In genomic region chr18:832085-832681, GRCh38 we compare ENCODE assay signal across 1 cellular context.
TF ChIP-seq lines count a peak whose summit lies in the region.

No MANE protein-coding gene starts in this region.

TF ChIP-seq in HepG2, 621 proteins besides CTCF, POLR2A, EP300 and RAD21 (continued from another document and continues in another):
- TF ChIP-seq ATF2 (CRISPR knock-in tag; IDR thresholded peaks at IDR 0.05) (peak; percentile 31; the same call in 1 of the 2 replicates), TCF12 (IDR thresholded peaks at IDR 0.05) (no peak), TCF12 (CRISPR knock-in tag; IDR thresholded peaks at IDR 0.05) (no peak), ZNF788 (CRISPR knock-in tag; IDR thresholded peaks at IDR 0.05; ENCODE audit: borderline replicate concordance) (peak; percentile 73; the same call in 1 of the 2 replicates), HMG20B (CRISPR knock-in tag; conservative IDR thresholded peaks at IDR 0.05) (no peak; the same call in 1 of the 2 replicates), ZNF180 (CRISPR knock-in tag; IDR thresholded peaks at IDR 0.05; ENCODE audit: borderline replicate concordance, low read depth) (no peak), ZNF878 (CRISPR knock-in tag; IDR thresholded peaks at IDR 0.05) (no peak), ZNF564 (CRISPR knock-in tag; IDR thresholded peaks at IDR 0.05) (0 out of 2 replicates have a peak, but pooled peaks have one; percentile 59), ZNF569 (CRISPR knock-in tag; IDR thresholded peaks at IDR 0.05; ENCODE audit: borderline replicate concordance) (no peak), HMGXB4 (CRISPR knock-in tag; IDR thresholded peaks at IDR 0.05; ENCODE audit: borderline replicate concordance in 1 of 2, low read depth in 1 of 2) (peak; percentile 79 to 80), NFKBIZ (CRISPR knock-in tag; IDR thresholded peaks at IDR 0.05) (no peak), ZNF776 (CRISPR knock-in tag; IDR thresholded peaks at IDR 0.05) (no peak), HNF1B (CRISPR knock-in tag; IDR thresholded peaks at IDR 0.05) (no peak; the same call in 1 of the 2 replicates), SNAI1 (CRISPR knock-in tag; IDR thresholded peaks at IDR 0.05; ENCODE audit: borderline replicate concordance) (no peak), ZNF496 (CRISPR knock-in tag; IDR thresholded peaks at IDR 0.05; ENCODE audit: insufficient replicate concordance) (no peak), ATRX (CRISPR knock-in tag; IDR thresholded peaks at IDR 0.05; ENCODE audit: borderline replicate concordance) (no peak), RCOR2 (CRISPR knock-in tag; IDR thresholded peaks at IDR 0.05) (0 out of 2 replicates have a peak, but pooled peaks have one; percentile 23), ZBTB38 (CRISPR knock-in tag; IDR thresholded peaks at IDR 0.05) (peak; percentile 44; the same call in 1 of the 2 replicates), TRIM22 (IDR thresholded peaks at IDR 0.05) (no peak), ZBTB8A (CRISPR knock-in tag; IDR thresholded peaks at IDR 0.05; ENCODE audit: borderline replicate concordance, low read depth) (no peak), REXO4 (CRISPR knock-in tag; IDR thresholded peaks at IDR 0.05; ENCODE audit: borderline replicate concordance) (no peak), ZNF800 (CRISPR knock-in tag; IDR thresholded peaks at IDR 0.05) (no peak), RBM39 (IDR thresholded peaks at IDR 0.05; ENCODE audit: low read depth, low read length, poor library complexity, severe bottlenecking) (no peak), YEATS2 (CRISPR knock-in tag; IDR thresholded peaks at IDR 0.05; ENCODE audit: borderline replicate concordance) (peak; percentile 58; the same call in 1 of the 2 replicates), RBAK (CRISPR knock-in tag; IDR thresholded peaks at IDR 0.05) (no peak), ZNF224 (CRISPR knock-in tag; IDR thresholded peaks at IDR 0.05) (0 out of 2 replicates have a peak, but pooled peaks have one; percentile 33), TBX2 (CRISPR knock-in tag; IDR thresholded peaks at IDR 0.05; ENCODE audit: borderline replicate concordance) (peak; percentile 73; the same call in 1 of the 2 replicates), ZNF790 (CRISPR knock-in tag; IDR thresholded peaks at IDR 0.05; ENCODE audit: borderline replicate concordance) (no peak), ZFP82 (CRISPR knock-in tag; IDR thresholded peaks at IDR 0.05; ENCODE audit: borderline replicate concordance) (no peak), MTA1 (CRISPR knock-in tag; IDR thresholded peaks at IDR 0.05; ENCODE audit: borderline replicate concordance) (peak; percentile 55; the same call in 1 of the 2 replicates), DMAP1 (CRISPR knock-in tag; IDR thresholded peaks at IDR 0.05) (peak; percentile 53; the same call in 1 of the 2 replicates), ZNF850 (CRISPR knock-in tag; conservative IDR thresholded peaks at IDR 0.05) (no peak), EEA1 (CRISPR knock-in tag; IDR thresholded peaks at IDR 0.05; ENCODE audit: borderline replicate concordance) (no peak), YY1 (IDR thresholded peaks at IDR 0.05; ENCODE audit: insufficient read depth, insufficient replicate concordance, low read depth, low read length) (peak; percentile 25), ZNF580 (CRISPR knock-in tag; IDR thresholded peaks at IDR 0.05; ENCODE audit: borderline replicate concordance, low read depth) (peak; percentile 64; the same call in 1 of the 2 replicates), JUN (CRISPR knock-in tag; IDR thresholded peaks at IDR 0.05) (no peak), KDM4B (CRISPR knock-in tag; IDR thresholded peaks at IDR 0.05) (peak; percentile 73; the same call in 1 of the 2 replicates), ZSCAN22 (CRISPR knock-in tag; IDR thresholded peaks at IDR 0.05) (no peak), DZIP1 (CRISPR knock-in tag; IDR thresholded peaks at IDR 0.05) (no peak), REPIN1 (CRISPR knock-in tag; IDR thresholded peaks at IDR 0.05; ENCODE audit: borderline replicate concordance, low read depth) (no peak; the same call in 1 of the 2 replicates), E2F1 (CRISPR knock-in tag; IDR thresholded peaks at IDR 0.05) (no peak), ZNF501 (CRISPR knock-in tag; IDR thresholded peaks at IDR 0.05) (no peak), PBX3 (CRISPR knock-in tag; IDR thresholded peaks at IDR 0.05; ENCODE audit: borderline replicate concordance) (no peak), SNAPC5 (CRISPR knock-in tag; IDR thresholded peaks at IDR 0.05; ENCODE audit: borderline replicate concordance) (no peak), ZNF12 (CRISPR knock-in tag; IDR thresholded peaks at IDR 0.05) (no peak), NBN (conservative IDR thresholded peaks at IDR 0.05) (no peak), BCL3 (CRISPR knock-in tag; IDR thresholded peaks at IDR 0.05) (no peak), ZNF235 (CRISPR knock-in tag; IDR thresholded peaks at IDR 0.05; ENCODE audit: borderline replicate concordance) (no peak), KAT8 (CRISPR knock-in tag; IDR thresholded peaks at IDR 0.05) (peak; percentile 47; the same call in 1 of the 2 replicates), KDM5A (IDR thresholded peaks at IDR 0.05; ENCODE audit: borderline replicate concordance, low read length) (no peak), KLF13 (CRISPR knock-in tag; IDR thresholded peaks at IDR 0.05) (no peak), ELF3 (CRISPR knock-in tag; IDR thresholded peaks at IDR 0.05) (peak; percentile 82), ZNF773 (CRISPR knock-in tag; IDR thresholded peaks at IDR 0.05; ENCODE audit: borderline replicate concordance) (no peak), KAT2B (IDR thresholded peaks at IDR 0.05; ENCODE audit: borderline replicate concordance, low read depth, low read length) (no peak), HMGA1 (CRISPR knock-in tag; conservative IDR thresholded peaks at IDR 0.05) (no peak)
